In the genomic region with DNA sequence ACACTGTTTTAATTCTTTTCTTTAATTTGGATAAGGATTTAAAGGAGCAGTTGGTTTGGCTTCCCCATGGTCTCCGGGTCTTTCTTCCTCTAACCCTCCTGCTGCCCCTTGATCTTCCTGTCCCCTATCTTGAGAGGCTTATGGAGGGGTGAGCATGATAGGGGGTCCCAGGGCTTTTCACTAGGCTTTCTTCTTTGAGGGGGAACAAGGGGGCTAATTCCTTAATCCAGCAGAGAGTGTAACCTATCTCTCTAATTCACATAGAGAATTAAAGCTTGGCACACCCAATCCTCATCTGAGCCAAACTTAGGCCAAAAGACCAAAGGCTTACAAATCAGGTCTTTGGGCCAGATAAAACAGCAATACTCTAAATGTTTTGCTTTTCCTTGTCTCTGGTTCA, we compare ENCODE assay signal across 30 cellular contexts. TPM values are rescaled to one million over a fixed set of nuclear protein-coding genes. Genes with fewer than 3 reads are reported as not detected.
"Had no signal": no experiment of that assay in that cellular context is flagged by ENCODE, and none has a peak within 500 bp of the region (broad histone marks: within the 10 kb centered on the region; RNA-seq: fewer than 3 reads in every experiment).

No MANE protein-coding gene starts in this region.

- H3K4me1 Mint-ChIP-seq: activated T-helper 17 cell treated with anti-CD3 and anti-CD28 coated beads, Interleukin-2, amount 50 U/mL, for 72 hours had no signal

- H3K9me3 ChIP-seq: ascending aorta, breast epithelium, colonic mucosa, esophagus muscularis mucosa, gastrocnemius medialis, heart left ventricle had no signal

- H3K4me3 ChIP-seq: ascending aorta, breast epithelium, cardiac muscle cell, colonic mucosa, dorsolateral prefrontal cortex, esophagus muscularis mucosa, gastrocnemius medialis, heart left ventricle had no signal

- ATAC-seq: activated CD4-positive, alpha-beta T cell treated with anti-CD3 and anti-CD28 coated beads for 36 hours; activated CD8-positive, alpha-beta T cell treated with anti-CD3 and anti-CD28 coated beads, Interleukin-2, amount 10 ng/mL, durations not matched to agents 7 days and 5 days; activated T-cell treated with anti-CD3 and anti-CD28 coated beads, Interleukin-2, amount 50 U/mL, for 4 hours; activated T-helper 17 cell treated with anti-CD3 and anti-CD28 coated beads, Interleukin-2, amount 50 U/mL, for 72 hours; effector memory CD8-positive, alpha-beta T cell; foreskin keratinocyte; gastrocnemius medialis; heart left ventricle had no signal

- H3K36me3 Mint-ChIP-seq: activated naive CD8-positive, alpha-beta T cell had no signal

- H3K27ac Mint-ChIP-seq: activated CD4-positive, alpha-beta memory T cell treated with anti-CD3 and anti-CD28 coated beads for 36 hours; activated CD4-positive, alpha-beta T cell treated with anti-CD3 and anti-CD28 coated beads for 36 hours; activated CD4-positive, alpha-beta T cell treated with anti-CD3 and anti-CD28 coated beads, Interleukin-2, amount 10 ng/mL, durations not matched to agents 24 days and 14 days; activated CD8-positive, alpha-beta T cell treated with anti-CD3 and anti-CD28 coated beads, Interleukin-2, amount 10 ng/mL, durations not matched to agents 7 days and 5 days; activated naive CD8-positive, alpha-beta T cell; activated T-helper 17 cell treated with anti-CD3 and anti-CD28 coated beads, Interleukin-2, amount 50 U/mL, for 72 hours; effector memory CD8-positive, alpha-beta T cell had no signal

- H3K27me3 ChIP-seq: ascending aorta, breast epithelium, cardiac muscle cell, colonic mucosa, dorsolateral prefrontal cortex, esophagus muscularis mucosa, foreskin keratinocyte, gastrocnemius medialis, heart left ventricle had no signal

- H3K9me3 Mint-ChIP-seq: activated CD4-positive, alpha-beta memory T cell treated with anti-CD3 and anti-CD28 coated beads for 36 hours; activated CD4-positive, alpha-beta T cell treated with anti-CD3 and anti-CD28 coated beads, Interleukin-2, amount 10 ng/mL, durations not matched to agents 24 days and 14 days; activated T-cell treated with anti-CD3 and anti-CD28 coated beads, Interleukin-2, amount 50 U/mL, for 4 hours; activated T-helper 17 cell treated with anti-CD3 and anti-CD28 coated beads, Interleukin-2, amount 50 U/mL, for 72 hours; brain; effector memory CD8-positive, alpha-beta T cell had no signal

- DNase-seq: activated CD4-positive, alpha-beta memory T cell treated with anti-CD3 and anti-CD28 coated beads for 36 hours; activated CD4-positive, alpha-beta T cell treated with anti-CD3 and anti-CD28 coated beads for 36 hours; activated CD4-positive, alpha-beta T cell treated with anti-CD3 and anti-CD28 coated beads, Interleukin-2, amount 10 ng/mL, durations not matched to agents 24 days and 14 days; activated CD4-positive, CD25-positive, alpha-beta regulatory T cell; activated CD4-positive, CD25-positive, alpha-beta regulatory T cell treated with anti-CD3 and anti-CD28 coated beads, Interleukin-2, amount 50 U/mL, for 72 hours; activated CD8-positive, alpha-beta T cell treated with anti-CD3 and anti-CD28 coated beads, Interleukin-2, amount 10 ng/mL, durations not matched to agents 7 days and 5 days; activated effector memory CD4-positive, alpha-beta T cell treated with Interleukin-2 at 50 U/mL for 16 hours; activated gamma-delta T cell treated with Interleukin-2 at 50 U/mL for 16 hours; activated naive CD4-positive, alpha-beta T cell treated with anti-CD3 and anti-CD28 coated beads, Interleukin-2, amount 50 U/mL, for 16 hours; activated naive CD4-positive, alpha-beta T cell treated with Interleukin-2 at 50 U/mL for 16 hours; activated T-cell treated with anti-CD3 and anti-CD28 coated beads, Interleukin-2, amount 50 U/mL, for 4 hours; central memory CD4-positive, alpha-beta T cell; cerebellar nuclear complex; colonic mucosa; dorsolateral prefrontal cortex; effector CD4-positive, alpha-beta T cell; effector memory CD8-positive, alpha-beta T cell; erythroblast; foreskin keratinocyte; gastrocnemius medialis; glutamatergic neuron; heart left ventricle had no signal

- H3K4me3 Mint-ChIP-seq: activated CD4-positive, alpha-beta memory T cell treated with anti-CD3 and anti-CD28 coated beads for 36 hours; activated CD4-positive, alpha-beta T cell treated with anti-CD3 and anti-CD28 coated beads for 36 hours; activated CD4-positive, alpha-beta T cell treated with anti-CD3 and anti-CD28 coated beads, Interleukin-2, amount 10 ng/mL, durations not matched to agents 24 days and 14 days; activated CD8-positive, alpha-beta T cell treated with anti-CD3 and anti-CD28 coated beads, Interleukin-2, amount 10 ng/mL, durations not matched to agents 7 days and 5 days; activated naive CD8-positive, alpha-beta T cell; activated T-cell treated with anti-CD3 and anti-CD28 coated beads, Interleukin-2, amount 50 U/mL, for 4 hours; activated T-helper 17 cell treated with anti-CD3 and anti-CD28 coated beads, Interleukin-2, amount 50 U/mL, for 72 hours; brain; effector memory CD8-positive, alpha-beta T cell had no signal

- H3K27me3 Mint-ChIP-seq: activated CD4-positive, alpha-beta memory T cell treated with anti-CD3 and anti-CD28 coated beads for 36 hours; activated CD4-positive, alpha-beta T cell treated with anti-CD3 and anti-CD28 coated beads for 36 hours; activated CD4-positive, alpha-beta T cell treated with anti-CD3 and anti-CD28 coated beads, Interleukin-2, amount 10 ng/mL, durations not matched to agents 24 days and 14 days; activated naive CD8-positive, alpha-beta T cell; activated T-helper 17 cell treated with anti-CD3 and anti-CD28 coated beads, Interleukin-2, amount 50 U/mL, for 72 hours; brain; effector memory CD8-positive, alpha-beta T cell had no signal

- H3K4me1 ChIP-seq: ascending aorta, breast epithelium, colonic mucosa, esophagus muscularis mucosa, gastrocnemius medialis, heart left ventricle had no signal

- H3K27ac ChIP-seq: ascending aorta, breast epithelium, cardiac muscle cell, colonic mucosa, dorsolateral prefrontal cortex, esophagus muscularis mucosa, foreskin keratinocyte, gastrocnemius medialis, heart left ventricle had no signal

- H3K36me3 ChIP-seq: ascending aorta, breast epithelium, cardiac muscle cell, colonic mucosa, esophagus muscularis mucosa, gastrocnemius medialis had no signal

RNA-seq across cellular contexts. Expression of a gene that starts 21.5 kb away (rescaled TPM):
- total RNA-seq: activated CD4-positive, alpha-beta memory T cell treated with anti-CD3 and anti-CD28 coated beads for 36 hours; activated CD8-positive, alpha-beta memory T cell treated with anti-CD3 and anti-CD28 coated beads for 36 hours; activated T-cell treated with anti-CD3 and anti-CD28 coated beads, Interleukin-2, amount 50 U/mL, for 4 hours; ascending aorta; esophagus muscularis mucosa; gastrocnemius medialis had no signal
